ENCODE assay signal across 9 cellular contexts in genomic region chr11:28106351-28107043, GRCh38. TPM values are rescaled to one million over a fixed set of nuclear protein-coding genes. Genes with fewer than 3 reads are reported as not detected.
DNase-seq lines count a peak whose midpoint lies in the region; ATAC-seq and TF ChIP-seq lines count a peak whose summit lies in the region.
"Had no signal": no experiment of that assay in that cellular context is flagged by ENCODE, and none has a peak within 500 bp of the region (broad histone marks: within the 10 kb centered on the region; RNA-seq: fewer than 3 reads in every experiment).

No MANE protein-coding gene starts in this region.

- H3K9me3 ChIP-seq in HEK293 (ENCODE audit: control insufficient read depth, insufficient read depth, low read depth, low read length), result no peaks in the 10 kb centered on the region
- H3K9me3 ChIP-seq in iPS-20b (ENCODE audit: insufficient read depth, low read depth, low read length), result no peaks in the 10 kb centered on the region
- H3K9me3 ChIP-seq: uterus had no signal

- H3K4me1 Mint-ChIP-seq in activated CD4-positive, alpha-beta memory T cell treated with anti-CD3 and anti-CD28 coated beads for 36 hours (ENCODE audit: low read depth), result peaks cover 37% of the 10 kb centered on the region

- no peak for TF ChIP-seq CTCF in AG04449 (IDR thresholded peaks at IDR 0.05; ENCODE audit: insufficient read depth, low read length, missing control alignments)
- TF ChIP-seq CTCF in HEK293 (tag by site-specific recombination; IDR thresholded peaks at IDR 0.05), result no peak

- peaks cover 5% of the 10 kb centered on the region for H3K36me3 Mint-ChIP-seq in activated CD4-positive, alpha-beta memory T cell treated with anti-CD3 and anti-CD28 coated beads for 36 hours

- H3K9me3 Mint-ChIP-seq in activated CD4-positive, alpha-beta memory T cell treated with anti-CD3 and anti-CD28 coated beads for 36 hours, result no peaks in the 10 kb centered on the region

- intact Hi-C loops in activated CD4-positive, alpha-beta memory T cell treated with anti-CD3 and anti-CD28 coated beads for 36 hours (cut with micrococcal nuclease), result no loop called here

- CTCF ChIA-PET in AG04449 (lab: Yijun Ruan, JAX), result interaction anchor here (1.1 to 2.8 kb wide), 3 partner anchors 10 to 424 kb away, joined by 3 to 9 read pairs (median 7); no protein-coding TSS in a partner anchor
- CTCF ChIA-PET in HEK293 (lab: Yijun Ruan, JAX), result interaction anchor here (0.5 to 1.0 kb wide), 2 partner anchors 10 to 405 kb away, joined by 4 read pairs; no protein-coding TSS in a partner anchor
- CTCF ChIA-PET in activated CD4-positive, alpha-beta memory T cell treated with anti-CD3 and anti-CD28 coated beads for 36 hours (lab: Charles Lee), result no interaction called here

- no peak overlapping the region for H3K27ac Mint-ChIP-seq in activated CD4-positive, alpha-beta memory T cell treated with anti-CD3 and anti-CD28 coated beads for 36 hours

- H3K27me3 Mint-ChIP-seq in activated CD4-positive, alpha-beta memory T cell treated with anti-CD3 and anti-CD28 coated beads for 36 hours, result peaks cover 1% of the 10 kb centered on the region

- peak overlapping the region; percentile 90; the same call in 1 of the 2 replicates for H3K9ac ChIP-seq in iPS-20b (ENCODE audit: low read depth, low read length)

- H3K27me3 ChIP-seq in iPS-20b (ENCODE audit: insufficient read depth, low read length), result no peaks in the 10 kb centered on the region
- H3K27me3 ChIP-seq: uterus had no signal

- H3K36me3 ChIP-seq in HEK293 (ENCODE audit: control insufficient read depth in 2 of 2, insufficient read depth in 1 of 2, low read length in 2 of 2) (no peaks in the 10 kb centered on the region), iPS-20b (ENCODE audit: insufficient read depth, low read depth, low read length) (no peaks in the 10 kb centered on the region)
- H3K36me3 ChIP-seq: uterus had no signal

- H3K27ac ChIP-seq in HEK293 (ENCODE audit: extremely low read depth, low read depth, low read length) (no peak overlapping the region), iPS-20b (ENCODE audit: low read length) (no peak overlapping the region)

- no peaks in the 10 kb centered on the region for H3K4me1 ChIP-seq in HEK293 (ENCODE audit: control insufficient read depth, insufficient read depth, low read length)
- H3K4me1 ChIP-seq in iPS-20b (ENCODE audit: insufficient read depth, low read length), result peaks cover 7% of the 10 kb centered on the region; the same call in 1 of the 2 replicates
- H3K4me1 ChIP-seq: uterus had no signal

- no peak for DNase-seq in AG04449 (ENCODE audit: low read depth, low spot score)
- no peak for DNase-seq in activated CD4-positive, alpha-beta memory T cell treated with anti-CD3 and anti-CD28 coated beads for 36 hours
- DNase-seq in NK-92 treated with Interleukin-12 subunit alpha and Interleukin-12 subunit beta, amount 100 ng/mL, for 24 hours (lab: John Stamatoyannopoulos, UW), result no peak
- DNase-seq in hepatic stellate cell (ENCODE audit: low spot score), result no peak
- DNase-seq in DMS79 (lab: John Stamatoyannopoulos, UW), result no peak
- DNase-seq: uterus had no signal

- H3K4me3 ChIP-seq in AG04449 (ENCODE audit: low read depth, low read length) (peak overlapping the region; percentile 73), HEK293 (ENCODE audit: low read depth, low read length) (peak overlapping the region; percentile 90), iPS-20b (ENCODE audit: low read length) (peak overlapping the region; percentile 85)

- no peak for ATAC-seq in activated CD4-positive, CD25-positive, alpha-beta regulatory T cell treated with anti-CD3 and anti-CD28 coated beads, Interleukin-2, amount 50 U/mL, for 24 hours

- peak overlapping the region; percentile 99 for H3K4me3 Mint-ChIP-seq in activated CD4-positive, alpha-beta memory T cell treated with anti-CD3 and anti-CD28 coated beads for 36 hours

- POLR2A ChIA-PET in AG04449 (lab: Yijun Ruan, JAX) (interaction anchor here (0.7 to 2.0 kb wide), 3 partner anchors 54 to 406 kb away, joined by 5 to 12 read pairs (median 5); partner anchors contain the start of gene BDNF), HEK293 (lab: Yijun Ruan, JAX) (interaction anchor here (0.6 to 0.7 kb wide), 2 partner anchors 54 to 302 kb away, joined by 5 to 6 read pairs; no protein-coding TSS in a partner anchor)
- POLR2A ChIA-PET in activated CD4-positive, alpha-beta memory T cell treated with anti-CD3 and anti-CD28 coated beads for 36 hours (lab: Charles Lee), result no interaction called here

TF ChIP-seq in HEK293, 187 proteins besides CTCF, POLR2A, EP300 and RAD21:
- TF ChIP-seq ZNF155 (tag by site-specific recombination; IDR thresholded peaks at IDR 0.05) (no peak), BCL11B (tag by site-specific recombination; IDR thresholded peaks at IDR 0.05; ENCODE audit: low read depth) (no peak), ZNF23 (tag by site-specific recombination; IDR thresholded peaks at IDR 0.05; ENCODE audit: borderline replicate concordance) (no peak), ZSCAN5A (tag by site-specific recombination; IDR thresholded peaks at IDR 0.05) (no peak), ZNF394 (tag by site-specific recombination; IDR thresholded peaks at IDR 0.05; ENCODE audit: borderline replicate concordance) (no peak), ZNF707 (tag by site-specific recombination; IDR thresholded peaks at IDR 0.05) (no peak), ZNF391 (tag by site-specific recombination; IDR thresholded peaks at IDR 0.05; ENCODE audit: borderline replicate concordance, low read depth) (no peak), ZNF354C (tag by site-specific recombination; IDR thresholded peaks at IDR 0.05; ENCODE audit: borderline replicate concordance, low read depth) (no peak), ZNF558 (tag by site-specific recombination; IDR thresholded peaks at IDR 0.05) (no peak), SCRT1 (tag by site-specific recombination; IDR thresholded peaks at IDR 0.05; ENCODE audit: borderline replicate concordance) (no peak), ZNF626 (tag by site-specific recombination; IDR thresholded peaks at IDR 0.05) (no peak), ZNF621 (tag by site-specific recombination; IDR thresholded peaks at IDR 0.05) (no peak), YY1 (tag by site-specific recombination; IDR thresholded peaks at IDR 0.05) (no peak), ZNF704 (tag by site-specific recombination; IDR thresholded peaks at IDR 0.05) (no peak), SALL2 (tag by site-specific recombination; IDR thresholded peaks at IDR 0.05; ENCODE audit: borderline replicate concordance) (no peak), ZBTB8A (tag by site-specific recombination; IDR thresholded peaks at IDR 0.05) (no peak), ZNF514 (tag by site-specific recombination; IDR thresholded peaks at IDR 0.05) (no peak), ZNF211 (tag by site-specific recombination; IDR thresholded peaks at IDR 0.05; ENCODE audit: low read depth) (no peak), HOXA7 (CRISPR knock-in tag; IDR thresholded peaks at IDR 0.05; ENCODE audit: borderline replicate concordance) (no peak)
- TF ChIP-seq, protein P1, sequence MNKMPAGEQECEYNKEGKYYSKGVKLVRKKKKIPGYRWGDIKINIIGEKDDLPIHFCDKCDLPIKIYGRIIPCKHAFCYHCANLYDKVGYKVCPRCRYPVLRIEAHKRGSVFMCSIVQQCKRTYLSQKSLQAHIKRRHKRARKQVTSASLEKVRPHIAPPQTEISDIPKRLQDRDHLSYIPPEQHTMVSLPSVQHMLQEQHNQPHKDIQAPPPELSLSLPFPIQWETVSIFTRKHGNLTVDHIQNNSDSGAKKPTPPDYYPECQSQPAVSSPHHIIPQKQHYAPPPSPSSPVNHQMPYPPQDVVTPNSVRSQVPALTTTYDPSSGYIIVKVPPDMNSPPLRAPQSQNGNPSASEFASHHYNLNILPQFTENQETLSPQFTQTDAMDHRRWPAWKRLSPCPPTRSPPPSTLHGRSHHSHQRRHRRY (tag by site-specific recombination; IDR thresholded peaks at IDR 0.05), result no peak

RNA-seq across cellular contexts. Expression of gene KIF18A, which starts 1.5 kb away (rescaled TPM):
- 10 to 100 TPM; 26.4 to 27.3 TPM for total RNA-seq in activated CD4-positive, alpha-beta memory T cell treated with anti-CD3 and anti-CD28 coated beads for 36 hours

RNA-seq across cellular contexts. Expression of gene METTL15, which starts 1.7 kb away (rescaled TPM):
- total RNA-seq in activated CD4-positive, alpha-beta memory T cell treated with anti-CD3 and anti-CD28 coated beads for 36 hours, result 10 to 100 TPM; 18.0 to 19.7 TPM
